1 cellular context compared by ENCODE assay signal in the genomic region with DNA sequence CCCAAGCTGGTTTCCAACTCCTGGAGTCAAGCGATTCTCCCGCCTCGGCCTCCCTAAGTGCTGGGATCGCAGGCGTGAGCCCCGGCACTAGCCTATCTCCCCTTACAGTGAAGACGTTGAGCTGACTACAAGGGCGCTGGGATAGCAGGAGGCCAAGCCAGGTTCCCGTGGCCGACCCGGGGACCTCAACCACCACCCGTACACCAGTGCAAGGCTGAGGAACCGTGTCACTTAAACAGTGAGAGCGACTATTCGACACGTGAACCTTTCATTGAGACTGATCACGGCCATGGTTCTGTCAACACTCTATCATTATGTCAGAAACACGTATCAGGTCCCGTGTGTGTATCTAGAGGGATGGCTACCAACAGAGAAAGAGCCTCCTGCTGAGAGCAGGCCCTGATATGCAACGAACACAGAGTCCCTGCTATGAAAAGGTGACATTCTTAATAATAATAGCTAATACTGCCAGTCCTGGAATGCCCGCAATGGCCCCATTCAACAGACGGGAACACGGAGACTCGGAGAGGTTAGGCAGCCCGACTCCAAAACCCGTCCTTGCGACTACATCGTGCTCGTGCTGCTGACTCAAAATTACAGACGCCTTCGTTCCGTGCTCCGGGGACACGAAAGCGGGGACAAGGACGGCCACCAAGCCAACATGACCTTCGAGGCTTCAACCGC.
TF ChIP-seq lines count a peak whose summit lies in the region.

No MANE protein-coding gene starts in this region.

TF ChIP-seq in HepG2, 621 proteins besides CTCF, POLR2A, EP300 and RAD21 (continued from another document):
- TF ChIP-seq, protein P1, sequence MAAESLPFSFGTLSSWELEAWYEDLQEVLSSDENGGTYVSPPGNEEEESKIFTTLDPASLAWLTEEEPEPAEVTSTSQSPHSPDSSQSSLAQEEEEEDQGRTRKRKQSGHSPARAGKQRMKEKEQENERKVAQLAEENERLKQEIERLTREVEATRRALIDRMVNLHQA (CRISPR knock-in tag; IDR thresholded peaks at IDR 0.05): no peak
- TF ChIP-seq ELF4 (CRISPR knock-in tag; IDR thresholded peaks at IDR 0.05; ENCODE audit: borderline replicate concordance) (0 out of 2 replicates have a peak, but pooled peaks have one; percentile 18), SP1 (IDR thresholded peaks at IDR 0.05) (no peak), SP1 (CRISPR knock-in tag; IDR thresholded peaks at IDR 0.05) (peak; percentile 6; the same call in 1 of the 2 replicates), ZNF230 (CRISPR knock-in tag; IDR thresholded peaks at IDR 0.05) (peak; percentile 74; the same call in 1 of the 2 replicates), JARID2 (CRISPR knock-in tag; IDR thresholded peaks at IDR 0.05; ENCODE audit: insufficient replicate concordance) (no peak), FLYWCH1 (CRISPR knock-in tag; IDR thresholded peaks at IDR 0.05) (no peak), ZMYM2 (CRISPR knock-in tag; IDR thresholded peaks at IDR 0.05) (peak; percentile 48; the same call in 1 of the 2 replicates), RARG (CRISPR knock-in tag; IDR thresholded peaks at IDR 0.05; ENCODE audit: low read depth) (0 out of 2 replicates have a peak, but pooled peaks have one; percentile 41), SP2 (CRISPR knock-in tag; IDR thresholded peaks at IDR 0.05) (peak; percentile 1; the same call in 1 of the 2 replicates), ZNF10 (CRISPR knock-in tag; IDR thresholded peaks at IDR 0.05; ENCODE audit: borderline replicate concordance, low read depth) (no peak), ZNF44 (CRISPR knock-in tag; IDR thresholded peaks at IDR 0.05) (peak; percentile 83; the same call in 1 of the 2 replicates), GABPB1 (CRISPR knock-in tag; IDR thresholded peaks at IDR 0.05) (no peak), RAD51 (IDR thresholded peaks at IDR 0.05; ENCODE audit: borderline replicate concordance) (no peak), KMT2B (CRISPR knock-in tag; IDR thresholded peaks at IDR 0.05) (peak; percentile 9; the same call in 1 of the 2 replicates), HHEX (CRISPR knock-in tag; IDR thresholded peaks at IDR 0.05) (no peak), HDAC1 (CRISPR knock-in tag; IDR thresholded peaks at IDR 0.05) (peak; percentile 17; the same call in 1 of the 2 replicates), ZNF788 (CRISPR knock-in tag; IDR thresholded peaks at IDR 0.05; ENCODE audit: borderline replicate concordance) (peak; percentile 73; the same call in 1 of the 2 replicates), TEAD3 (CRISPR knock-in tag; optimal IDR thresholded peaks at IDR 0.05; ENCODE audit: borderline replicate concordance) (peak; percentile 11), ZNF543 (CRISPR knock-in tag; IDR thresholded peaks at IDR 0.05) (peak; percentile 3; the same call in 1 of the 2 replicates), ZMYM3 (CRISPR knock-in tag; IDR thresholded peaks at IDR 0.05) (peak; percentile 72; the same call in 1 of the 2 replicates), ZNF746 (CRISPR knock-in tag; IDR thresholded peaks at IDR 0.05) (no peak), SIN3A (IDR thresholded peaks at IDR 0.05; ENCODE audit: borderline replicate concordance, low read depth, low read length) (peak; percentile 32; the same call in 1 of the 2 replicates), ZNF629 (CRISPR knock-in tag; conservative IDR thresholded peaks at IDR 0.05) (peak; percentile 95), ZNF101 (CRISPR knock-in tag; IDR thresholded peaks at IDR 0.05; ENCODE audit: borderline replicate concordance, low read depth) (no peak), ZNF703 (CRISPR knock-in tag; IDR thresholded peaks at IDR 0.05; ENCODE audit: borderline replicate concordance) (no peak), TARDBP (CRISPR knock-in tag; IDR thresholded peaks at IDR 0.05) (no peak), HNF4A (CRISPR knock-in tag; IDR thresholded peaks at IDR 0.05) (no peak), ZFP82 (CRISPR knock-in tag; IDR thresholded peaks at IDR 0.05; ENCODE audit: borderline replicate concordance) (0 out of 2 replicates have a peak, but pooled peaks have one; percentile 2), ZNF350 (CRISPR knock-in tag; IDR thresholded peaks at IDR 0.05; ENCODE audit: borderline replicate concordance, low read depth) (0 out of 2 replicates have a peak, but pooled peaks have one; percentile 18), ZNF644 (CRISPR knock-in tag; IDR thresholded peaks at IDR 0.05; ENCODE audit: low read depth) (no peak), KDM1A (CRISPR knock-in tag; IDR thresholded peaks at IDR 0.05) (0 out of 2 replicates have a peak, but pooled peaks have one; percentile 26), ZNF605 (CRISPR knock-in tag; IDR thresholded peaks at IDR 0.05) (peak; percentile 56; the same call in 1 of the 2 replicates), KDM4B (CRISPR knock-in tag; IDR thresholded peaks at IDR 0.05) (0 out of 2 replicates have a peak, but pooled peaks have one; percentile 21)
- TF ChIP-seq, protein P2, sequence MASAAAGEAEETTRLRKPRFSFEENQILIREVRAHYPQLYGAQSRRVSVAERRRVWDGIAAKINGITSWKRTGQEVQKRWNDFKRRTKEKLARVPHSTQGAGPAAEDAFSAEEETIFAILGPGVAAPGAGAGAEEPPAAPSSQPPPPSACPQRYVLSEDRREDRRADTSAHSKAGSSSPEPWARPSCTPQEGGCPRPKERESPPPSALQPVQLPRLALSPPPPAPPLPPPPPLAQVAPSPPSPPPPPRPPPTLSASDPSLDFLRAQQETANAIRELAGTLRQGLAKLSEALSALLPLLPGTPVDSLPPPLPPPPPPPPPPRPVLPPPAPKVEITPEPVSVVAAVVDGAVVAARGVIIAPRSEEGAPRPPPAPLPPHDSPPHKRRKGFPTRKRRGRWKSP (CRISPR knock-in tag; IDR thresholded peaks at IDR 0.05): peak; percentile 23
- TF ChIP-seq, protein P3, sequence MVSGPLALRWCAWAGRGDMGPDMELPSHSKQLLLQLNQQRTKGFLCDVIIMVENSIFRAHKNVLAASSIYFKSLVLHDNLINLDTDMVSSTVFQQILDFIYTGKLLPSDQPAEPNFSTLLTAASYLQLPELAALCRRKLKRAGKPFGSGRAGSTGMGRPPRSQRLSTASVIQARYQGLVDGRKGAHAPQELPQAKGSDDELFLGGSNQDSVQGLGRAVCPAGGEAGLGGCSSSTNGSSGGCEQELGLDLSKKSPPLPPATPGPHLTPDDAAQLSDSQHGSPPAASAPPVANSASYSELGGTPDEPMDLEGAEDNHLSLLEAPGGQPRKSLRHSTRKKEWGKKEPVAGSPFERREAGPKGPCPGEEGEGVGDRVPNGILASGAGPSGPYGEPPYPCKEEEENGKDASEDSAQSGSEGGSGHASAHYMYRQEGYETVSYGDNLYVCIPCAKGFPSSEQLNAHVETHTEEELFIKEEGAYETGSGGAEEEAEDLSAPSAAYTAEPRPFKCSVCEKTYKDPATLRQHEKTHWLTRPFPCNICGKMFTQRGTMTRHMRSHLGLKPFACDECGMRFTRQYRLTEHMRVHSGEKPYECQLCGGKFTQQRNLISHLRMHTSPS (CRISPR knock-in tag; IDR thresholded peaks at IDR 0.05; ENCODE audit: low read depth): 0 out of 2 replicates have a peak, but pooled peaks have one; percentile 29
- TF ChIP-seq, protein P4, sequence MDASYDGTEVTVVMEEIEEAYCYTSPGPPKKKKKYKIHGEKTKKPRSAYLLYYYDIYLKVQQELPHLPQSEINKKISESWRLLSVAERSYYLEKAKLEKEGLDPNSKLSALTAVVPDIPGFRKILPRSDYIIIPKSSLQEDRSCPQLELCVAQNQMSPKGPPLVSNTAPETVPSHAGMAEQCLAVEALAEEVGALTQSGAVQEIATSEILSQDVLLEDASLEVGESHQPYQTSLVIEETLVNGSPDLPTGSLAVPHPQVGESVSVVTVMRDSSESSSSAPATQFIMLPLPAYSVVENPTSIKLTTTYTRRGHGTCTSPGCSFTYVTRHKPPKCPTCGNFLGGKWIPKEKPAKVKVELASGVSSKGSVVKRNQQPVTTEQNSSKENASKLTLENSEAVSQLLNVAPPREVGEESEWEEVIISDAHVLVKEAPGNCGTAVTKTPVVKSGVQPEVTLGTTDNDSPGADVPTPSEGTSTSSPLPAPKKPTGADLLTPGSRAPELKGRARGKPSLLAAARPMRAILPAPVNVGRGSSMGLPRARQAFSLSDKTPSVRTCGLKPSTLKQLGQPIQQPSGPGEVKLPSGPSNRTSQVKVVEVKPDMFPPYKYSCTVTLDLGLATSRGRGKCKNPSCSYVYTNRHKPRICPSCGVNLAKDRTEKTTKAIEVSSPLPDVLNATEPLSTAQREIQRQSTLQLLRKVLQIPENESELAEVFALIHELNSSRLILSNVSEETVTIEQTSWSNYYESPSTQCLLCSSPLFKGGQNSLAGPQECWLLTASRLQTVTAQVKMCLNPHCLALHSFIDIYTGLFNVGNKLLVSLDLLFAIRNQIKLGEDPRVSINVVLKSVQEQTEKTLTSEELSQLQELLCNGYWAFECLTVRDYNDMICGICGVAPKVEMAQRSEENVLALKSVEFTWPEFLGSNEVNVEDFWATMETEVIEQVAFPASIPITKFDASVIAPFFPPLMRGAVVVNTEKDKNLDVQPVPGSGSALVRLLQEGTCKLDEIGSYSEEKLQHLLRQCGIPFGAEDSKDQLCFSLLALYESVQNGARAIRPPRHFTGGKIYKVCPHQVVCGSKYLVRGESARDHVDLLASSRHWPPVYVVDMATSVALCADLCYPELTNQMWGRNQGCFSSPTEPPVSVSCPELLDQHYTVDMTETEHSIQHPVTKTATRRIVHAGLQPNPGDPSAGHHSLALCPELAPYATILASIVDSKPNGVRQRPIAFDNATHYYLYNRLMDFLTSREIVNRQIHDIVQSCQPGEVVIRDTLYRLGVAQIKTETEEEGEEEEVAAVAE (CRISPR knock-in tag; IDR thresholded peaks at IDR 0.05; ENCODE audit: borderline replicate concordance): peak; percentile 8; the same call in 1 of the 2 replicates
- TF ChIP-seq, protein P5, sequence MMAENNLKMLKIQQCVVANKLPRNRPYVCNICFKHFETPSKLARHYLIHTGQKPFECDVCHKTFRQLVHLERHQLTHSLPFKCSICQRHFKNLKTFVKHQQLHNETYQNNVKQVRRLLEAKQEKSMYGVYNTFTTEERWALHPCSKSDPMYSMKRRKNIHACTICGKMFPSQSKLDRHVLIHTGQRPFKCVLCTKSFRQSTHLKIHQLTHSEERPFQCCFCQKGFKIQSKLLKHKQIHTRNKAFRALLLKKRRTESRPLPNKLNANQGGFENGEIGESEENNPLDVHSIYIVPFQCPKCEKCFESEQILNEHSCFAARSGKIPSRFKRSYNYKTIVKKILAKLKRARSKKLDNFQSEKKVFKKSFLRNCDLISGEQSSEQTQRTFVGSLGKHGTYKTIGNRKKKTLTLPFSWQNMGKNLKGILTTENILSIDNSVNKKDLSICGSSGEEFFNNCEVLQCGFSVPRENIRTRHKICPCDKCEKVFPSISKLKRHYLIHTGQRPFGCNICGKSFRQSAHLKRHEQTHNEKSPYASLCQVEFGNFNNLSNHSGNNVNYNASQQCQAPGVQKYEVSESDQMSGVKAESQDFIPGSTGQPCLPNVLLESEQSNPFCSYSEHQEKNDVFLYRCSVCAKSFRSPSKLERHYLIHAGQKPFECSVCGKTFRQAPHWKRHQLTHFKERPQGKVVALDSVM (CRISPR knock-in tag; IDR thresholded peaks at IDR 0.05): peak; percentile 8; the same call in 1 of the 2 replicates
- TF ChIP-seq, protein P6, sequence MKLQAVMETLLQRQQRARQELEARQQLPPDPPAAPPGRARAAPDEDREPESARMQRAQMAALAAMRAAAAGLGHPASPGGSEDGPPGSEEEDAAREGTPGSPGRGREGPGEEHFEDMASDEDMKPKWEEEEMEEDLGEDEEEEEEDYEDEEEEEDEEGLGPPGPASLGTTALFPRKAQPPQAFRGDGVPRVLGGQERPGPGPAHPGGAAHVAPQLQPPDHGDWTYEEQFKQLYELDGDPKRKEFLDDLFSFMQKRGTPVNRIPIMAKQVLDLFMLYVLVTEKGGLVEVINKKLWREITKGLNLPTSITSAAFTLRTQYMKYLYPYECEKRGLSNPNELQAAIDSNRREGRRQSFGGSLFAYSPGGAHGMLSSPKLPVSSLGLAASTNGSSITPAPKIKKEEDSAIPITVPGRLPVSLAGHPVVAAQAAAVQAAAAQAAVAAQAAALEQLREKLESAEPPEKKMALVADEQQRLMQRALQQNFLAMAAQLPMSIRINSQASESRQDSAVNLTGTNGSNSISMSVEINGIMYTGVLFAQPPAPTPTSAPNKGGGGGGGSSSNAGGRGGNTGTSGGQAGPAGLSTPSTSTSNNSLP (IDR thresholded peaks at IDR 0.05; ENCODE audit: low read depth, low read length): no peak
- TF ChIP-seq, protein P7, sequence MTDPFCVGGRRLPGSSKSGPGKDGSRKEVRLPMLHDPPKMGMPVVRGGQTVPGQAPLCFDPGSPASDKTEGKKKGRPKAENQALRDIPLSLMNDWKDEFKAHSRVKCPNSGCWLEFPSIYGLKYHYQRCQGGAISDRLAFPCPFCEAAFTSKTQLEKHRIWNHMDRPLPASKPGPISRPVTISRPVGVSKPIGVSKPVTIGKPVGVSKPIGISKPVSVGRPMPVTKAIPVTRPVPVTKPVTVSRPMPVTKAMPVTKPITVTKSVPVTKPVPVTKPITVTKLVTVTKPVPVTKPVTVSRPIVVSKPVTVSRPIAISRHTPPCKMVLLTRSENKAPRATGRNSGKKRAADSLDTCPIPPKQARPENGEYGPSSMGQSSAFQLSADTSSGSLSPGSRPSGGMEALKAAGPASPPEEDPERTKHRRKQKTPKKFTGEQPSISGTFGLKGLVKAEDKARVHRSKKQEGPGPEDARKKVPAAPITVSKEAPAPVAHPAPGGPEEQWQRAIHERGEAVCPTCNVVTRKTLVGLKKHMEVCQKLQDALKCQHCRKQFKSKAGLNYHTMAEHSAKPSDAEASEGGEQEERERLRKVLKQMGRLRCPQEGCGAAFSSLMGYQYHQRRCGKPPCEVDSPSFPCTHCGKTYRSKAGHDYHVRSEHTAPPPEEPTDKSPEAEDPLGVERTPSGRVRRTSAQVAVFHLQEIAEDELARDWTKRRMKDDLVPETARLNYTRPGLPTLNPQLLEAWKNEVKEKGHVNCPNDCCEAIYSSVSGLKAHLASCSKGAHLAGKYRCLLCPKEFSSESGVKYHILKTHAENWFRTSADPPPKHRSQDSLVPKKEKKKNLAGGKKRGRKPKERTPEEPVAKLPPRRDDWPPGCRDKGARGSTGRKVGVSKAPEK (CRISPR knock-in tag; IDR thresholded peaks at IDR 0.05; ENCODE audit: borderline replicate concordance): 0 out of 2 replicates have a peak, but pooled peaks have one; percentile 39
